In the genomic region with DNA sequence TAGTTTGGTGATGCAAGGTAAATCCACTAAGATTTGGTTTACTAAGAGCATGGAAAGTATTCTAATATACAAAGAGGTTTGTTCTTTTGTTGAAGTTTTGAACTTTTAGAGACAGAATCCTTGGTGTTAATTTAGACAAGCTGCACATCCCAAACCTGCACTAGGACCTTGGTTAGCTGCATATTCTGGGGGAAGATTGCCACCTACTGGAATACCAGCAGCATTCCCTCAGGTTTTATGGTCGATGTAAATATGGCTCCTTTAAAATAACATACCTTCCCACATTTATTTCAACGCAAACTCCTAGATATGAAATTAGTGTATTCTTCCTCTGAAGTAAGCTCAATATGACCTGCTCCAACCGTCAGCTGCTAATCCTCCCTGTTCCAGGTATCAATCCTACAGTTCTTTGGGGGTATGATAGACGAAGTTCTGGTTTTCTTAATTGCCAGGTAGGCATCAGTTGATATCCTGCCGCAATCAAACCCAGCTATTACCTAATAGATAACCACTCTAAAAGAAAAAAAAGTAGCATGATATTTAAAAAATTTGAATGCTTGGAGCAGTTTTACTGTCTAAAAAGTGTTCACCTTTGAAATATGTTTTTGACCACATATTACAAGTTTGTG, we compare ENCODE assay signal across 8 cellular contexts.
DNase-seq lines count a peak whose midpoint lies in the region; ATAC-seq and TF ChIP-seq lines count a peak whose summit lies in the region.

No MANE protein-coding gene starts in this region.

- H3K36me3 ChIP-seq in heart right ventricle (no peaks in the 10 kb centered on the region), Loucy (ENCODE audit: insufficient read depth, low read length) (no peaks in the 10 kb centered on the region), stomach (no peaks in the 10 kb centered on the region)

- TF ChIP-seq POLR2A in stomach (IDR thresholded peaks at IDR 0.05): no peak

- H3K4me3 ChIP-seq in heart right ventricle (no peak overlapping the region), Loucy (ENCODE audit: low read length, poor library complexity, severe bottlenecking) (no peak overlapping the region), stomach (peak overlapping the region in 1 of 4 donors; percentile 19)

- no peaks in the 10 kb centered on the region for H3K79me2 ChIP-seq in Loucy (ENCODE audit: insufficient read depth, low read length)

- no peak overlapping the region for H3K9ac ChIP-seq in Loucy (ENCODE audit: low read depth, low read length, poor library complexity, severe bottlenecking)

- H3F3A ChIP-seq in Loucy (ENCODE audit: low read depth): no peaks in the 10 kb centered on the region

- H3K27me3 ChIP-seq in heart right ventricle (peaks cover 0 to 4% (median 0%) of the 10 kb centered on the region in 7 donors), Loucy (ENCODE audit: insufficient read depth, low read length, poor library complexity, severe bottlenecking) (no peaks in the 10 kb centered on the region), stomach (no peaks in the 10 kb centered on the region)

- TF ChIP-seq CTCF in heart right ventricle (IDR thresholded peaks at IDR 0.05) (peak; percentile 13 to 65 (median 53)), Loucy (conservative IDR thresholded peaks at IDR 0.05; ENCODE audit: low read length) (peak; percentile 86), stomach (IDR thresholded peaks at IDR 0.05) (peak in 5 of 7 experiments; percentile 45 to 76 (median 60))

- H3K4me2 ChIP-seq in Loucy (ENCODE audit: low read depth, low read length, poor library complexity, severe bottlenecking): no peak overlapping the region

- H2AFZ ChIP-seq in Loucy (ENCODE audit: low read length): no peak overlapping the region

- DNase-seq in heart right ventricle (peak in 1 of 2 donors; percentile 13), left ventricle myocardium superior (no peak), RPMI8226 (peak; percentile 52), fibroblast of the conjunctiva (ENCODE audit: low read depth) (peak; percentile 17), stomach (no peak)
- no peak for DNase-seq in activated T-cell treated with anti-CD3 and anti-CD28 coated beads, Interleukin-2, amount 50 U/mL, for 1 hour

- H3K4me1 ChIP-seq in heart right ventricle: no peaks in the 10 kb centered on the region
- no peaks in the 10 kb centered on the region for H3K4me1 ChIP-seq in Loucy (ENCODE audit: insufficient read depth, low read length, poor library complexity, severe bottlenecking)
- peaks cover 0 to 5% (median 0%) of the 10 kb centered on the region in 4 donors for H3K4me1 ChIP-seq in stomach

- no peak for TF ChIP-seq EP300 in stomach (IDR thresholded peaks at IDR 0.05)

- no peak overlapping the region for H3K27ac ChIP-seq in heart right ventricle
- no peak overlapping the region for H3K27ac ChIP-seq in stomach

- intact Hi-C loops in heart right ventricle (cut with DNase I) (loop anchor here in 8 of 10 donors (5.0 to 10.0 kb wide), 4 partner anchors 1043 to 1053 kb away; no protein-coding TSS in a partner anchor), left ventricle myocardium superior (cut with micrococcal nuclease) (loop anchor here (10.0 kb wide), 1 partner anchor 1053 kb away; no protein-coding TSS in a partner anchor), stomach (cut with DNase I; ENCODE audit: low total_unique reads) (loop anchor here (5.0 kb wide), 1 partner anchor 1045 kb away; no protein-coding TSS in a partner anchor)

- no peaks in the 10 kb centered on the region for H3K9me2 ChIP-seq in Loucy (replicated peaks; ENCODE audit: low read depth, low read length)

- ATAC-seq in heart right ventricle: no peak
- no peak for ATAC-seq in left ventricle myocardium superior
- ATAC-seq in GM21423 (IDR thresholded peaks at IDR 0.05; ENCODE audit: unreplicated experiment): no peak

- H3K9me3 ChIP-seq in heart right ventricle (no peaks in the 10 kb centered on the region), Loucy (ENCODE audit: insufficient read depth, low read depth, low read length) (no peaks in the 10 kb centered on the region), stomach (no peaks in the 10 kb centered on the region)

- 27 to 29% methylated on average over 5 of the region's 5 CpGs for WGBS in heart right ventricle, 2 donors
- WGBS in stomach, 5 donors: 13 to 25% (median 16%) methylated on average over 5 of the region's 5 CpGs

- H4K20me1 ChIP-seq in Loucy (ENCODE audit: insufficient read depth, low read length, poor library complexity, severe bottlenecking): no peaks in the 10 kb centered on the region

Comparison
In these comparisons a context has a peak if more than half of its experiments do, and no peak if none do; other contexts are left out.
1. DNase-seq: peak in RPMI8226 (single experiment) and fibroblast of the conjunctiva (single experiment); none in left ventricle myocardium superior (single experiment), stomach (single experiment) and activated T-cell treated with anti-CD3 and anti-CD28 coated beads, Interleukin-2, amount 50 U/mL, for 1 hour (single experiment).
2. Peak in every context shown above with its lines, with median percentiles within 50 percentile points of each other: CTCF ChIP-seq.